Comparison of ENCODE assay signal across 6 cellular contexts in genomic region chr21:9013502-9014242, GRCh38.
DNase-seq lines count a peak whose midpoint lies in the region; ATAC-seq, FAIRE-seq and TF ChIP-seq lines count a peak whose summit lies in the region.
"Not testable (repeated sequence)": the region's sequence is repeated elsewhere in the genome, so short reads cannot be mapped to it uniquely, and the experiment has no call there.

No MANE protein-coding gene starts in this region.

- H3K9ac ChIP-seq in IMR-90 (ENCODE audit: low read depth, low read length), result not testable (repeated sequence)

- H2AK5ac ChIP-seq in IMR-90 (ENCODE audit: low read depth, low read length), result not testable (repeated sequence)

- H4K20me1 ChIP-seq in IMR-90 (ENCODE audit: insufficient read depth, low read length), result not testable (repeated sequence)

- not testable (repeated sequence) for TF ChIP-seq RAD21 in IMR-90 (IDR thresholded peaks at IDR 0.05; ENCODE audit: low read length)

- H2AK9ac ChIP-seq in IMR-90 (replicated peaks; ENCODE audit: low read depth, low read length, poor library complexity), result not testable (repeated sequence)

- H3K36me3 ChIP-seq in IMR-90 (ENCODE audit: control insufficient read depth, insufficient read depth, low read length); iPS DF 6.9 (ENCODE audit: control insufficient read depth, insufficient read depth, low read length): not testable (repeated sequence)

- not testable (repeated sequence) for H3K27ac Mint-ChIP-seq in chondrocyte (ENCODE audit: unreplicated experiment)

- H3K27me3 ChIP-seq in IMR-90 (ENCODE audit: control insufficient read depth, insufficient read depth, low read length); iPS DF 6.9 (ENCODE audit: control insufficient read depth, insufficient read depth, low read length): not testable (repeated sequence)

- not testable (repeated sequence) for H3K23ac ChIP-seq in IMR-90 (ENCODE audit: low read depth, low read length)

- H3K4me3 Mint-ChIP-seq in chondrocyte (ENCODE audit: unreplicated experiment), result not testable (repeated sequence)

- peaks cover 46% of the 10 kb centered on the region for H3K9me3 Mint-ChIP-seq in chondrocyte (ENCODE audit: low read depth)

- H3K36me3 Mint-ChIP-seq in chondrocyte (ENCODE audit: low read depth), result not testable (repeated sequence)

- H3K4ac ChIP-seq in IMR-90 (ENCODE audit: low read depth, low read length), result not testable (repeated sequence)

- H3K4me1 Mint-ChIP-seq in chondrocyte (ENCODE audit: low read depth), result not testable (repeated sequence)

- not testable (repeated sequence) for H2AFZ ChIP-seq in IMR-90 (replicated peaks; ENCODE audit: low read length, poor library complexity)

- not testable (repeated sequence) for BruUV-seq in IMR-90 (replicated peaks; lab: Mats Ljungman, UMichigan)

- POLR2A ChIA-PET in IMR-90 (lab: Charles Lee; ENCODE audit: unreplicated experiment), result not testable (repeated sequence)

- not testable (repeated sequence) for H3K56ac ChIP-seq in IMR-90 (ENCODE audit: extremely low read depth, insufficient read depth, low read length)

- H2BK120ac ChIP-seq in IMR-90 (ENCODE audit: low read depth, low read length), result not testable (repeated sequence)

- H3K27me3 Mint-ChIP-seq in chondrocyte (ENCODE audit: low read depth), result not testable (repeated sequence)

- not testable (repeated sequence) for H3K79me1 ChIP-seq in IMR-90 (ENCODE audit: low read depth in 1 of 2, low read length in 2 of 2)

- DNase-seq in IMR-90; iPS DF 6.9 (ENCODE audit: low read depth, low spot score): not testable (repeated sequence)
- DNase-seq in RCC 7860 (ENCODE audit: low spot score) (peak; percentile 2), chondrocyte (ENCODE audit: low spot score) (peak; percentile 63), medulla oblongata (ENCODE audit: extremely low spot score) (peak; percentile 7), posterior vena cava (ENCODE audit: low spot score) (peak; percentile 72)

- TF ChIP-seq CTCF in IMR-90 (conservative IDR thresholded peaks at IDR 0.05; ENCODE audit: low read depth, low read length); chondrocyte (IDR thresholded peaks at IDR 0.05): not testable (repeated sequence)

- H3K4me3 ChIP-seq in IMR-90 (ENCODE audit: insufficient read depth, low read depth, low read length); iPS DF 6.9 (ENCODE audit: low read length): not testable (repeated sequence)

- WGBS in IMR-90 (ENCODE audit: extremely low coverage in 2 of 2, insufficient read length in 1 of 2), 2 experiments, result 36% methylated on average over 6 of the region's 8 CpGs; no CpG with 5 or more reads in 1 of the 2 experiments
- no CpG with 5 or more reads among the region's 8 CpGs for WGBS in iPS DF 6.9 (ENCODE audit: insufficient coverage, insufficient read length)

- not testable (repeated sequence) for H3K18ac ChIP-seq in IMR-90 (ENCODE audit: low read depth, low read length)

- CTCF ChIA-PET in IMR-90 (lab: Yijun Ruan, JAX), result not testable (repeated sequence)

- H4K8ac ChIP-seq in IMR-90 (ENCODE audit: low read depth in 2 of 2, low read length in 2 of 2), result not testable (repeated sequence)

- not testable (repeated sequence) for H4K5ac ChIP-seq in IMR-90 (ENCODE audit: low read depth, low read length)

- dilution Hi-C loops in IMR-90 (cut with HindIII; ENCODE audit: low sequenced_read_pairs, unreplicated experiment), result not testable (repeated sequence)

- in situ Hi-C loops in IMR-90 (cut with MboI; ENCODE audit: low sequenced_read_pairs), result not testable (repeated sequence)

- H4K91ac ChIP-seq in IMR-90 (ENCODE audit: insufficient read depth, low read depth, low read length), result not testable (repeated sequence)

- not testable (repeated sequence) for H2BK20ac ChIP-seq in IMR-90 (ENCODE audit: low read depth, low read length)

- H3K9me3 ChIP-seq in IMR-90 (ENCODE audit: control insufficient read depth, insufficient read depth, low read length), result peaks cover 50% of the 10 kb centered on the region
- peaks cover 25% of the 10 kb centered on the region for H3K9me3 ChIP-seq in iPS DF 6.9 (ENCODE audit: control insufficient read depth, insufficient read depth, low read length)

- H3K9me1 ChIP-seq in IMR-90 (ENCODE audit: insufficient read depth, low read length), result not testable (repeated sequence)

- not testable (repeated sequence) for FAIRE-seq in RCC 7860 (lab: Jason Lieb, UNC)

- not testable (repeated sequence) for H3K4me2 ChIP-seq in IMR-90 (ENCODE audit: low read depth, low read length)

- H3K14ac ChIP-seq in IMR-90 (replicated peaks; ENCODE audit: low read depth, low read length), result not testable (repeated sequence)

- TF ChIP-seq POLR2A in IMR-90 (IDR thresholded peaks at IDR 0.05; ENCODE audit: low read depth, low read length), result not testable (repeated sequence)

- intact Hi-C loops in IMR-90 (cut with micrococcal nuclease); posterior vena cava (cut with DNase I): not testable (repeated sequence)

- H3K27ac ChIP-seq in IMR-90 (ENCODE audit: insufficient read depth, low read length), result not testable (repeated sequence)
- peak overlapping the region; percentile 73 for H3K27ac ChIP-seq in iPS DF 6.9 (ENCODE audit: low read length)

- not testable (repeated sequence) for ATAC-seq in IMR-90 (ENCODE audit: low read depth)

- not testable (repeated sequence) for H2BK15ac ChIP-seq in IMR-90 (ENCODE audit: low read depth, low read length)

- not testable (repeated sequence) for H2BK5ac ChIP-seq in IMR-90 (ENCODE audit: low read depth, low read length, poor library complexity, severe bottlenecking)

- H3K4me1 ChIP-seq in IMR-90 (ENCODE audit: control insufficient read depth, insufficient read depth, low read length); iPS DF 6.9 (ENCODE audit: control insufficient read depth, insufficient read depth, low read length): not testable (repeated sequence)

TF ChIP-seq in IMR-90, 13 proteins besides CTCF, POLR2A, EP300 and RAD21:
- peak; percentile 58 for TF ChIP-seq CEBPB (IDR thresholded peaks at IDR 0.05; ENCODE audit: low read depth, low read length)
